ENCODE assay signal across 8 cellular contexts in the genomic region with DNA sequence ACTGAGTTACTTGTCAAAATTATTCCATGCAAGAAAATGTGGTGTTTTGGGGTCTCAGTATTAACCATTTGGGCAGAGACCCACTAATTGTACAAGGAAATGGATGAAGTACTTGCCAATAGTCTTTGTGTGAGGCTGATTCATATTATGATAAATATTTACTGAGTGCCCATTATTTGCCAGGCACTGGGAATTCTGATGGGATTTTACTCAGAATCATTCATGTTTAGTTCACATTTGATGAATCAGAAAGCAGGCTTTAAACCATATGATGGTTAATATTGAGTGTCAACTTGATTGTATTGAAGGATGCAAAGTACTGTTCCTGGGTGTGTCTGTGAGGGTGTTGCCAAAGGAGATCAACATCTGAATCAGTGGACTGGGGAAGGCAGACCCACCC.
"Had no signal": no experiment of that assay in that cellular context is flagged by ENCODE, and none has a peak within 500 bp of the region (broad histone marks: within the 10 kb centered on the region; RNA-seq: fewer than 3 reads in every experiment).

No MANE protein-coding gene starts in this region.

- FAIRE-seq: G401.6, GM12878, GM12891, GM12892, GM18507, GM19239 had no signal

- ATAC-seq: GM12878 had no signal

- H3K4me3 ChIP-seq: GM12878 had no signal

- DNase-seq: GDM1, GF-D8 had no signal
